14 cellular contexts compared by ENCODE assay signal in genomic region chr14:56195219-56195618, GRCh38.
DNase-seq lines count a peak whose midpoint lies in the region; ATAC-seq and TF ChIP-seq lines count a peak whose summit lies in the region.
"Had no signal": no experiment of that assay in that cellular context is flagged by ENCODE, and none has a peak within 500 bp of the region (broad histone marks: within the 10 kb centered on the region; RNA-seq: fewer than 3 reads in every experiment).

No MANE protein-coding gene starts in this region.

- intact Hi-C loops in activated T-helper 1 cell treated with anti-CD3 and anti-CD28 coated beads, Interleukin-12 subunit alpha, Interleukin-12 subunit beta, Interleukin-2, Interleukin-4 antibody, amounts not matched to agents 30 ng/mL and 10 ng/mL and 1 ng/mL, durations not matched to agents 14 hours and 24 hours and 36 hours (cut with micrococcal nuclease): loop anchor here (2.0 to 5.0 kb wide), 2 partner anchors 22 to 38 kb away; no protein-coding TSS in a partner anchor

- no peaks in the 10 kb centered on the region for H3K36me3 ChIP-seq in OCI-LY1 (ENCODE audit: insufficient read depth, low read length)
- H3K36me3 ChIP-seq in skeletal muscle tissue (ENCODE audit: control insufficient read depth in 3 of 3, insufficient read depth in 3 of 3, low read length in 3 of 3): no peaks in the 10 kb centered on the region

- peaks cover 5% of the 10 kb centered on the region for H3K36me3 Mint-ChIP-seq in T-helper 1 cell treated with Interleukin-12 subunit alpha and Interleukin-12 subunit beta and Interleukin-4 antibody, amounts not matched to agents 30 μg/mL and 1 μg/mL, for 36 hours (ENCODE audit: low read depth)
- H3K36me3 Mint-ChIP-seq in endothelial cell (ENCODE audit: low read depth, unreplicated experiment): no peaks in the 10 kb centered on the region
- peaks cover 2% of the 10 kb centered on the region for H3K36me3 Mint-ChIP-seq in activated T-helper 1 cell treated with anti-CD3 and anti-CD28 coated beads, Interleukin-12 subunit alpha, Interleukin-12 subunit beta, Interleukin-2, Interleukin-4 antibody, amounts not matched to agents 30 ng/mL and 10 ng/mL and 1 ng/mL, durations not matched to agents 14 hours and 24 hours and 36 hours (ENCODE audit: low read depth)

- H3K27ac ChIP-seq in OCI-LY1 (ENCODE audit: low read depth, low read length, poor library complexity, severe bottlenecking) (peak overlapping the region; percentile 99), skeletal muscle tissue (ENCODE audit: low read depth, low read length) (peak overlapping the region; percentile 38)
- H3K27ac ChIP-seq: PC-9 had no signal

- peaks cover 73% of the 10 kb centered on the region for H3K4me1 ChIP-seq in OCI-LY1 (ENCODE audit: insufficient read depth, low read length, severe bottlenecking)
- H3K4me1 ChIP-seq in skeletal muscle tissue (ENCODE audit: control insufficient read depth in 3 of 3, insufficient read depth in 3 of 3, low read length in 3 of 3): peaks cover 8 to 14% (median 9%) of the 10 kb centered on the region in 3 donors

- H3K27ac Mint-ChIP-seq in T-helper 1 cell treated with Interleukin-12 subunit alpha and Interleukin-12 subunit beta and Interleukin-4 antibody, amounts not matched to agents 30 μg/mL and 1 μg/mL, for 36 hours: peak overlapping the region; percentile 73
- H3K27ac Mint-ChIP-seq in endothelial cell (ENCODE audit: unreplicated experiment): peak overlapping the region; percentile 92
- H3K27ac Mint-ChIP-seq in activated T-helper 1 cell treated with anti-CD3 and anti-CD28 coated beads, Interleukin-12 subunit alpha, Interleukin-12 subunit beta, Interleukin-2, Interleukin-4 antibody, amounts not matched to agents 30 ng/mL and 10 ng/mL and 1 ng/mL, durations not matched to agents 14 hours and 24 hours and 36 hours: no peak overlapping the region

- H3K4me1 Mint-ChIP-seq in T-helper 1 cell treated with Interleukin-12 subunit alpha and Interleukin-12 subunit beta and Interleukin-4 antibody, amounts not matched to agents 30 μg/mL and 1 μg/mL, for 36 hours (ENCODE audit: low read depth): peaks cover 27% of the 10 kb centered on the region
- peaks cover 36% of the 10 kb centered on the region for H3K4me1 Mint-ChIP-seq in endothelial cell (ENCODE audit: unreplicated experiment)
- peaks cover 22% of the 10 kb centered on the region for H3K4me1 Mint-ChIP-seq in activated T-helper 1 cell treated with anti-CD3 and anti-CD28 coated beads, Interleukin-12 subunit alpha, Interleukin-12 subunit beta, Interleukin-2, Interleukin-4 antibody, amounts not matched to agents 30 ng/mL and 10 ng/mL and 1 ng/mL, durations not matched to agents 14 hours and 24 hours and 36 hours (ENCODE audit: low read depth)

- no peaks in the 10 kb centered on the region for H3F3A ChIP-seq in OCI-LY1 (ENCODE audit: insufficient read depth, low read length)

- TF ChIP-seq CTCF in OCI-LY1 (IDR thresholded peaks at IDR 0.05; ENCODE audit: low read length) (no peak), endothelial cell (IDR thresholded peaks at IDR 0.05; ENCODE audit: unreplicated experiment) (no peak)

- H3K9me3 Mint-ChIP-seq in T-helper 1 cell treated with Interleukin-12 subunit alpha and Interleukin-12 subunit beta and Interleukin-4 antibody, amounts not matched to agents 30 μg/mL and 1 μg/mL, for 36 hours: no peaks in the 10 kb centered on the region
- no peaks in the 10 kb centered on the region for H3K9me3 Mint-ChIP-seq in endothelial cell (ENCODE audit: unreplicated experiment)
- H3K9me3 Mint-ChIP-seq in activated T-helper 1 cell treated with anti-CD3 and anti-CD28 coated beads, Interleukin-12 subunit alpha, Interleukin-12 subunit beta, Interleukin-2, Interleukin-4 antibody, amounts not matched to agents 30 ng/mL and 10 ng/mL and 1 ng/mL, durations not matched to agents 14 hours and 24 hours and 36 hours: peaks cover 3% of the 10 kb centered on the region

- H3K4me3 ChIP-seq in OCI-LY1 (ENCODE audit: low read depth, low read length, poor library complexity, severe bottlenecking): peak overlapping the region; percentile 36
- H3K4me3 ChIP-seq in skeletal muscle tissue (ENCODE audit: low read length in 3 of 3): no peak overlapping the region
- H3K4me3 ChIP-seq: PC-9, skin epidermis had no signal

- H3K79me2 ChIP-seq in OCI-LY1 (ENCODE audit: insufficient read depth, low read length): no peaks in the 10 kb centered on the region

- no peak overlapping the region for H2AFZ ChIP-seq in OCI-LY1 (ENCODE audit: low read length)
- H2AFZ ChIP-seq: PC-9 had no signal

- H3K9me3 ChIP-seq in OCI-LY1 (ENCODE audit: low read length) (no peaks in the 10 kb centered on the region), skeletal muscle tissue (ENCODE audit: control insufficient read depth in 3 of 3, low read length in 3 of 3) (no peaks in the 10 kb centered on the region)

- no peak overlapping the region for H3K4me3 Mint-ChIP-seq in T-helper 1 cell treated with Interleukin-12 subunit alpha and Interleukin-12 subunit beta and Interleukin-4 antibody, amounts not matched to agents 30 μg/mL and 1 μg/mL, for 36 hours
- no peak overlapping the region for H3K4me3 Mint-ChIP-seq in endothelial cell (ENCODE audit: unreplicated experiment)
- H3K4me3 Mint-ChIP-seq in activated T-helper 1 cell treated with anti-CD3 and anti-CD28 coated beads, Interleukin-12 subunit alpha, Interleukin-12 subunit beta, Interleukin-2, Interleukin-4 antibody, amounts not matched to agents 30 ng/mL and 10 ng/mL and 1 ng/mL, durations not matched to agents 14 hours and 24 hours and 36 hours: no peak overlapping the region

- H3K9me2 ChIP-seq in OCI-LY1 (ENCODE audit: low read depth, low read length): no peaks in the 10 kb centered on the region

- DNase-seq in T-helper 1 cell (no peak), endothelial cell (ENCODE audit: low spot score) (peak; percentile 36), Kasumi-1 (lab: John Stamatoyannopoulos, UW) (no peak)
- DNase-seq in activated T-helper 1 cell treated with anti-CD3 and anti-CD28 coated beads, Interleukin-12 subunit alpha, Interleukin-12 subunit beta, Interleukin-2, Interleukin-4 antibody, amounts not matched to agents 30 ng/mL and 10 ng/mL and 1 ng/mL, durations not matched to agents 14 hours and 24 hours and 36 hours (ENCODE audit: low spot score): no peak
- DNase-seq: ACHN, DMS79, PC-9, T1000 had no signal

- no peaks in the 10 kb centered on the region for H3K27me3 ChIP-seq in OCI-LY1 (ENCODE audit: insufficient read depth, low read length)
- H3K27me3 ChIP-seq in skeletal muscle tissue (ENCODE audit: control insufficient read depth in 3 of 3, insufficient read depth in 3 of 3, low read length in 3 of 3): no peaks in the 10 kb centered on the region

- no peaks in the 10 kb centered on the region for H4K20me1 ChIP-seq in OCI-LY1 (ENCODE audit: insufficient read depth, low read length)

- no peaks in the 10 kb centered on the region for H3K27me3 Mint-ChIP-seq in T-helper 1 cell treated with Interleukin-12 subunit alpha and Interleukin-12 subunit beta and Interleukin-4 antibody, amounts not matched to agents 30 μg/mL and 1 μg/mL, for 36 hours (ENCODE audit: low read depth)
- no peaks in the 10 kb centered on the region for H3K27me3 Mint-ChIP-seq in endothelial cell (ENCODE audit: unreplicated experiment)
- no peaks in the 10 kb centered on the region for H3K27me3 Mint-ChIP-seq in activated T-helper 1 cell treated with anti-CD3 and anti-CD28 coated beads, Interleukin-12 subunit alpha, Interleukin-12 subunit beta, Interleukin-2, Interleukin-4 antibody, amounts not matched to agents 30 ng/mL and 10 ng/mL and 1 ng/mL, durations not matched to agents 14 hours and 24 hours and 36 hours (ENCODE audit: insufficient read depth)

- H3K9ac ChIP-seq in OCI-LY1 (ENCODE audit: low read length): peak overlapping the region; percentile 74
- peak overlapping the region in 1 of 3 donors; percentile 1 for H3K9ac ChIP-seq in skeletal muscle tissue (ENCODE audit: low read depth in 1 of 3, low read length in 3 of 3)

- ATAC-seq in GM21529 (IDR thresholded peaks at IDR 0.05; ENCODE audit: unreplicated experiment): no peak
- ATAC-seq: HCT116 had no signal

- H3K4me2 ChIP-seq in OCI-LY1 (ENCODE audit: low read length): peak overlapping the region; percentile 69
- H3K4me2 ChIP-seq: PC-9 had no signal
